Comparison of ENCODE assay signal across 22 cellular contexts in genomic region chr15:84112025-84112424, GRCh38.
DNase-seq lines count a peak whose midpoint lies in the region; ATAC-seq, FAIRE-seq and TF ChIP-seq lines count a peak whose summit lies in the region.
"Had no signal": no experiment of that assay in that cellular context is flagged by ENCODE, and none has a peak within 500 bp of the region (broad histone marks: within the 10 kb centered on the region; RNA-seq: fewer than 3 reads in every experiment).

No MANE protein-coding gene starts in this region.

- CTCF ChIA-PET in endothelial cell of umbilical vein (lab: Charles Lee) = no interaction called here

- DNase-seq in HFFc6 = peak; percentile 14
- DNase-seq in RPMI7951 (ENCODE audit: low read depth) = peak; percentile 60
- DNase-seq in endothelial cell of umbilical vein (ENCODE audit: low read depth, low spot score) = no peak
- no peak for DNase-seq in erythroblast (lab: John Stamatoyannopoulos, UW)
- no peak for DNase-seq in left colon
- no peak for DNase-seq in activated CD4-positive, alpha-beta T cell treated with anti-CD3 and anti-CD28 coated beads, Interleukin-2, amount 10 ng/mL, durations not matched to agents 24 days and 14 days
- no peak for DNase-seq in activated CD4-positive, alpha-beta T cell treated with anti-CD3 and anti-CD28 coated beads, Interleukin-2, amount 50 U/mL, for 4 hours
- DNase-seq: activated CD4-positive, alpha-beta T cell treated with anti-CD3 and anti-CD28 coated beads for 48 hours; DND-41; gastrocnemius medialis; KBM-7; lower lobe of right lung; NCI-H1417 treated with DMSO at 0.1 percent for 48 hours; stimulated activated naive CD4-positive, alpha-beta T cell; T1000; upper lobe of left lung had no signal

- dilution Hi-C loops in endothelial cell of umbilical vein (cut with MboI; ENCODE audit: extremely low pct_ligation_motif_present, low sequenced_read_pairs) = no loop called here

- H3K27me3 ChIP-seq in endothelial cell of umbilical vein (ENCODE audit: control insufficient read depth in 2 of 2, insufficient read depth in 2 of 2, low read length in 2 of 2) (no peaks in the 10 kb centered on the region), rectal smooth muscle tissue (ENCODE audit: control insufficient read depth, insufficient read depth, low read length) (no peaks in the 10 kb centered on the region)
- H3K27me3 ChIP-seq: BLaER1, gastrocnemius medialis, upper lobe of left lung had no signal

- no peak for FAIRE-seq in endothelial cell of umbilical vein (lab: Jason Lieb, UNC)

- intact Hi-C loops in endothelial cell of umbilical vein (cut with micrococcal nuclease) (no loop called here), left colon (cut with DNase I, micrococcal nuclease) (no loop called here)
- intact Hi-C loops in activated CD4-positive, alpha-beta T cell treated with anti-CD3 and anti-CD28 coated beads, Interleukin-2, amount 10 ng/mL, durations not matched to agents 24 days and 14 days (cut with micrococcal nuclease) = no loop called here

- H3K9me3 Mint-ChIP-seq in HFFc6 = no peaks in the 10 kb centered on the region
- no peaks in the 10 kb centered on the region for H3K9me3 Mint-ChIP-seq in activated CD4-positive, alpha-beta T cell treated with anti-CD3 and anti-CD28 coated beads, Interleukin-2, amount 10 ng/mL, durations not matched to agents 24 days and 14 days
- H3K9me3 Mint-ChIP-seq: activated naive CD4-positive, alpha-beta T cell treated with anti-CD3 and anti-CD28 coated beads, Interleukin-2, amount 50 U/mL, for 72 hours; natural killer cell treated with Interleukin-12 subunit alpha and Interleukin-12 subunit beta and Interleukin-15 and Interleukin-18, amount 100 ng/mL, for 72 hours had no signal

- H3K79me2 ChIP-seq in endothelial cell of umbilical vein (ENCODE audit: control insufficient read depth, insufficient read depth, low read length) = no peaks in the 10 kb centered on the region

- H3K27ac Mint-ChIP-seq in HFFc6 = no peak overlapping the region
- no peak overlapping the region for H3K27ac Mint-ChIP-seq in activated CD4-positive, alpha-beta T cell treated with anti-CD3 and anti-CD28 coated beads, Interleukin-2, amount 10 ng/mL, durations not matched to agents 24 days and 14 days
- H3K27ac Mint-ChIP-seq: activated naive CD4-positive, alpha-beta T cell treated with anti-CD3 and anti-CD28 coated beads, Interleukin-2, amount 50 U/mL, for 72 hours; natural killer cell treated with Interleukin-12 subunit alpha and Interleukin-12 subunit beta and Interleukin-15 and Interleukin-18, amount 100 ng/mL, for 72 hours; progenitor cell of endocrine pancreas had no signal

- no peak overlapping the region for H2AFZ ChIP-seq in endothelial cell of umbilical vein (ENCODE audit: low read depth, low read length)

- H3K4me2 ChIP-seq in endothelial cell of umbilical vein (ENCODE audit: insufficient read depth, low read length) = no peak overlapping the region
- H3K4me2 ChIP-seq: BLaER1 had no signal

- H3K36me3 ChIP-seq in endothelial cell of umbilical vein (ENCODE audit: control insufficient read depth in 2 of 2, extremely low read depth in 1 of 2, insufficient read depth in 2 of 2, low read length in 2 of 2) (no peaks in the 10 kb centered on the region), rectal smooth muscle tissue (ENCODE audit: control insufficient read depth, insufficient read depth, low read length) (no peaks in the 10 kb centered on the region)
- H3K36me3 ChIP-seq: BLaER1, gastrocnemius medialis, lower lobe of right lung, SJCRH30, upper lobe of left lung had no signal

- TF ChIP-seq CTCF in HFFc6 (IDR thresholded peaks at IDR 0.05) = no peak
- no peak for TF ChIP-seq CTCF in endothelial cell of umbilical vein (IDR thresholded peaks at IDR 0.05; ENCODE audit: extremely low read depth in 1 of 2, insufficient read depth in 1 of 2, low read depth in 1 of 2, low read length in 2 of 2)

- no peaks in the 10 kb centered on the region for H3K9me3 ChIP-seq in endothelial cell of umbilical vein (replicated peaks; ENCODE audit: control insufficient read depth, insufficient read depth, low read length)
- H3K9me3 ChIP-seq: BLaER1, gastrocnemius medialis, lower lobe of right lung, SJCRH30, upper lobe of left lung had no signal

- no peaks in the 10 kb centered on the region for H3K4me1 ChIP-seq in endothelial cell of umbilical vein (ENCODE audit: control insufficient read depth, extremely low read depth, insufficient read depth, low read length)
- peaks cover 7% of the 10 kb centered on the region for H3K4me1 ChIP-seq in rectal smooth muscle tissue (ENCODE audit: control insufficient read depth, insufficient read depth, low read length)
- H3K4me1 ChIP-seq: BLaER1, gastrocnemius medialis, lower lobe of right lung, SJCRH30, upper lobe of left lung had no signal

- no peaks in the 10 kb centered on the region for H3K9me1 ChIP-seq in endothelial cell of umbilical vein (replicated peaks; ENCODE audit: control insufficient read depth, extremely low read depth, insufficient read depth, low read length)

- H3K9ac ChIP-seq in endothelial cell of umbilical vein (replicated peaks; ENCODE audit: extremely low read depth, insufficient read depth, low read length) = no peak overlapping the region
- no peak overlapping the region for H3K9ac ChIP-seq in rectal smooth muscle tissue (ENCODE audit: low read length)
- H3K9ac ChIP-seq: BLaER1 had no signal

- H3K27me3 Mint-ChIP-seq in HFFc6 (ENCODE audit: insufficient read depth) = peaks cover 3% of the 10 kb centered on the region
- H3K27me3 Mint-ChIP-seq in activated CD4-positive, alpha-beta T cell treated with anti-CD3 and anti-CD28 coated beads, Interleukin-2, amount 10 ng/mL, durations not matched to agents 24 days and 14 days = peaks cover 18% of the 10 kb centered on the region
- H3K27me3 Mint-ChIP-seq: progenitor cell of endocrine pancreas had no signal

- BruUV-seq in endothelial cell of umbilical vein (replicated peaks; lab: Mats Ljungman, UMichigan) = no TSS peak

- H4K20me1 ChIP-seq in endothelial cell of umbilical vein (replicated peaks; ENCODE audit: control insufficient read depth, extremely low read depth, insufficient read depth, low read length) = no peaks in the 10 kb centered on the region
- H4K20me1 ChIP-seq: BLaER1 had no signal

- no peaks in the 10 kb centered on the region for H3K36me3 Mint-ChIP-seq in HFFc6 (ENCODE audit: low read depth)
- no peaks in the 10 kb centered on the region for H3K36me3 Mint-ChIP-seq in activated CD4-positive, alpha-beta T cell treated with anti-CD3 and anti-CD28 coated beads, Interleukin-2, amount 10 ng/mL, durations not matched to agents 24 days and 14 days (ENCODE audit: low read depth)
- H3K36me3 Mint-ChIP-seq: activated naive CD4-positive, alpha-beta T cell treated with anti-CD3 and anti-CD28 coated beads, Interleukin-2, amount 50 U/mL, for 72 hours; natural killer cell treated with Interleukin-12 subunit alpha and Interleukin-12 subunit beta and Interleukin-15 and Interleukin-18, amount 100 ng/mL, for 72 hours had no signal

- TF ChIP-seq POLR2A in endothelial cell of umbilical vein (IDR thresholded peaks at IDR 0.05; ENCODE audit: low read depth, low read length) (no peak), erythroblast (IDR thresholded peaks at IDR 0.05; ENCODE audit: low read length) (no peak)

- no peak overlapping the region for H3K4me3 Mint-ChIP-seq in HFFc6
- no peak overlapping the region for H3K4me3 Mint-ChIP-seq in activated CD4-positive, alpha-beta T cell treated with anti-CD3 and anti-CD28 coated beads, Interleukin-2, amount 10 ng/mL, durations not matched to agents 24 days and 14 days
- H3K4me3 Mint-ChIP-seq: natural killer cell treated with Interleukin-12 subunit alpha and Interleukin-12 subunit beta and Interleukin-15 and Interleukin-18, amount 100 ng/mL, for 72 hours had no signal

- POLR2A ChIA-PET in endothelial cell of umbilical vein (lab: Charles Lee) = no interaction called here

- H3K27ac ChIP-seq in endothelial cell of umbilical vein (ENCODE audit: insufficient read depth, low read depth, low read length) (no peak overlapping the region), rectal smooth muscle tissue (ENCODE audit: low read depth, low read length) (peak overlapping the region; percentile 36)
- H3K27ac ChIP-seq: BLaER1, gastrocnemius medialis, lower lobe of right lung, SJCRH30, upper lobe of left lung had no signal

- no peaks in the 10 kb centered on the region for H3K4me1 Mint-ChIP-seq in HFFc6 (ENCODE audit: low read depth)
- H3K4me1 Mint-ChIP-seq in activated CD4-positive, alpha-beta T cell treated with anti-CD3 and anti-CD28 coated beads, Interleukin-2, amount 10 ng/mL, durations not matched to agents 24 days and 14 days = no peaks in the 10 kb centered on the region

- H3K4me3 ChIP-seq in endothelial cell of umbilical vein (replicated peaks in 1 of 3; ENCODE audit: insufficient read depth in 1 of 3, low read depth in 1 of 3, low read length in 3 of 3) = no peak overlapping the region
- no peak overlapping the region for H3K4me3 ChIP-seq in rectal smooth muscle tissue (ENCODE audit: low read length)
- H3K4me3 ChIP-seq: BLaER1, gastrocnemius medialis, lower lobe of right lung, SJCRH30, upper lobe of left lung had no signal

- ATAC-seq in left colon = no peak
- ATAC-seq: activated naive CD4-positive, alpha-beta T cell treated with anti-CD3 and anti-CD28 coated beads, Interleukin-2, amount 50 U/mL, for 72 hours; gastrocnemius medialis; lower lobe of right lung; natural killer cell treated with Interleukin-12 subunit alpha and Interleukin-12 subunit beta and Interleukin-15 and Interleukin-18, amount 100 ng/mL, for 72 hours had no signal

TF ChIP-seq in endothelial cell of umbilical vein, 7 proteins besides CTCF, POLR2A, EP300 and RAD21:
- TF ChIP-seq POLR2AphosphoS5 (IDR thresholded peaks at IDR 0.05; ENCODE audit: insufficient read depth, low read depth, low read length) (no peak), MYC (IDR thresholded peaks at IDR 0.05; ENCODE audit: low read depth, low read length) (no peak), EZH2 (IDR thresholded peaks at IDR 0.05; ENCODE audit: borderline replicate concordance, low read depth, low read length, severe bottlenecking) (no peak), GATA2 (IDR thresholded peaks at IDR 0.05; ENCODE audit: insufficient read depth, insufficient read length, low read depth, low read length) (no peak), JUN (IDR thresholded peaks at IDR 0.05; ENCODE audit: borderline replicate concordance, insufficient read depth, insufficient read length, low read depth) (peak; percentile 30), MAX (IDR thresholded peaks at IDR 0.05; ENCODE audit: insufficient read depth, insufficient read length) (no peak)

Comparison
In these comparisons a context has a peak if more than half of its experiments do, and no peak if none do; other contexts are left out.
1. DNase-seq: peak in HFFc6 (single experiment) and RPMI7951 (single experiment); none in endothelial cell of umbilical vein (single experiment), erythroblast (0 of 2), left colon (0 of 2), activated CD4-positive, alpha-beta T cell treated with anti-CD3 and anti-CD28 coated beads, Interleukin-2, amount 10 ng/mL, durations not matched to agents 24 days and 14 days (single experiment) and activated CD4-positive, alpha-beta T cell treated with anti-CD3 and anti-CD28 coated beads, Interleukin-2, amount 50 U/mL, for 4 hours (0 of 2).